ENCODE assay signal across 16 cellular contexts in genomic region chr1:41475859-41476567, GRCh38. TPM values are rescaled to one million over a fixed set of nuclear protein-coding genes. Genes with fewer than 3 reads are reported as not detected.
A peak's percentile ranks its signal among the peaks of the same experiment; 100 is the strongest.
DNase-seq lines count a peak whose midpoint lies in the region; ATAC-seq and TF ChIP-seq lines count a peak whose summit lies in the region.
"Had no signal": no experiment of that assay in that cellular context is flagged by ENCODE, and none has a peak within 500 bp of the region (broad histone marks: within the 10 kb centered on the region; RNA-seq: fewer than 3 reads in every experiment).

No MANE protein-coding gene starts in this region.

- DNase-seq in MCF 10A (ENCODE audit: unreplicated experiment) (no peak), breast epithelium (ENCODE audit: low spot score in 2 of 2) (no peak), cerebellar cortex (ENCODE audit: low spot score) (peak; percentile 54), left lung (no peak), vagina (ENCODE audit: extremely low spot score in 2 of 2) (no peak), NOMO-1 treated with dmso at 0.1 percent for 144 hours (lab: John Stamatoyannopoulos, UW; ENCODE audit: unreplicated experiment) (no peak)
- no peak for DNase-seq in activated CD4-positive, alpha-beta T cell treated with anti-CD3 and anti-CD28 coated beads, Interleukin-2, amount 10 ng/mL, durations not matched to agents 7 days and 5 days
- DNase-seq: 8988T; activated CD8-positive, alpha-beta memory T cell treated with anti-CD3 and anti-CD28 coated beads, Interleukin-2, amount 50 U/mL, for 48 hours; NCI-H2171 treated with DMSO at 0.1 percent for 48 hours; stimulated activated naive CD8-positive, alpha-beta T cell treated with anti-CD3 and anti-CD28 coated beads, Interleukin-15, Interleukin-2, amounts not matched to agents 100 U/mL and 50 U/mL, for 24 hours had no signal

- H3K27me3 ChIP-seq in breast epithelium: no peaks in the 10 kb centered on the region
- H3K27me3 ChIP-seq in left lung: no peaks in the 10 kb centered on the region
- no peaks in the 10 kb centered on the region for H3K27me3 ChIP-seq in vagina
- H3K27me3 ChIP-seq: gastroesophageal sphincter had no signal

- intact Hi-C loops in MCF 10A (cut with micrococcal nuclease): no loop called here
- intact Hi-C loops in breast epithelium (cut with DNase I; ENCODE audit: low total_unique reads): no loop called here
- intact Hi-C loops in left lung (cut with DNase I): no loop called here
- intact Hi-C loops in vagina (cut with DNase I): no loop called here

- BruUV-seq in MCF 10A (replicated peaks; lab: Mats Ljungman, UMichigan): no TSS peak

- no peaks in the 10 kb centered on the region for H3K36me3 Mint-ChIP-seq in MCF 10A (ENCODE audit: insufficient read depth, unreplicated experiment)
- H3K36me3 Mint-ChIP-seq in activated CD4-positive, alpha-beta T cell treated with anti-CD3 and anti-CD28 coated beads, Interleukin-2, amount 10 ng/mL, durations not matched to agents 7 days and 5 days (ENCODE audit: low read depth): no peaks in the 10 kb centered on the region

- H3K27me3 Mint-ChIP-seq in MCF 10A (ENCODE audit: insufficient read depth, unreplicated experiment): no peaks in the 10 kb centered on the region
- no peaks in the 10 kb centered on the region for H3K27me3 Mint-ChIP-seq in activated CD4-positive, alpha-beta T cell treated with anti-CD3 and anti-CD28 coated beads, Interleukin-2, amount 10 ng/mL, durations not matched to agents 7 days and 5 days

- peak; percentile 25 for ATAC-seq in left lung
- ATAC-seq in HG03097 (IDR thresholded peaks at IDR 0.05; ENCODE audit: low FRiP score, unreplicated experiment): no peak
- ATAC-seq: stimulated activated naive CD8-positive, alpha-beta T cell treated with anti-CD3 and anti-CD28 coated beads, Interleukin-15, Interleukin-2, amounts not matched to agents 100 U/mL and 50 U/mL, for 24 hours had no signal

- peak overlapping the region; percentile 51 for H3K27ac Mint-ChIP-seq in MCF 10A (ENCODE audit: low read depth, unreplicated experiment)
- no peak overlapping the region for H3K27ac Mint-ChIP-seq in activated CD4-positive, alpha-beta T cell treated with anti-CD3 and anti-CD28 coated beads, Interleukin-2, amount 10 ng/mL, durations not matched to agents 7 days and 5 days

- H3K36me3 ChIP-seq in breast epithelium: no peaks in the 10 kb centered on the region
- no peaks in the 10 kb centered on the region for H3K36me3 ChIP-seq in left lung
- no peaks in the 10 kb centered on the region for H3K36me3 ChIP-seq in vagina
- H3K36me3 ChIP-seq: gastroesophageal sphincter had no signal

- POLR2A ChIA-PET in MCF 10A (lab: Yijun Ruan, JAX): interaction anchor here (0.6 to 2.9 kb wide), 10 partner anchors 8 to 690 kb away, joined by 3 to 12 read pairs (median 4); partner anchors contain the start of gene EDN2
- POLR2A ChIA-PET in activated CD4-positive, alpha-beta T cell treated with anti-CD3 and anti-CD28 coated beads, Interleukin-2, amount 10 ng/mL, durations not matched to agents 7 days and 5 days (lab: Charles Lee): no interaction called here

- H3K4me1 ChIP-seq in breast epithelium (peaks cover 0 to 38% of the 10 kb centered on the region in 2 donors), left lung (peaks cover 13 to 21% of the 10 kb centered on the region in 2 donors), vagina (peaks cover 70% of the 10 kb centered on the region)
- H3K4me1 ChIP-seq: parathyroid adenoma had no signal

- peaks cover 31% of the 10 kb centered on the region for H3K4me1 Mint-ChIP-seq in MCF 10A (ENCODE audit: insufficient read depth, unreplicated experiment)
- H3K4me1 Mint-ChIP-seq in activated CD4-positive, alpha-beta T cell treated with anti-CD3 and anti-CD28 coated beads, Interleukin-2, amount 10 ng/mL, durations not matched to agents 7 days and 5 days: no peaks in the 10 kb centered on the region

- H3K9me3 Mint-ChIP-seq in MCF 10A (ENCODE audit: unreplicated experiment): no peaks in the 10 kb centered on the region
- H3K9me3 Mint-ChIP-seq in activated CD4-positive, alpha-beta T cell treated with anti-CD3 and anti-CD28 coated beads, Interleukin-2, amount 10 ng/mL, durations not matched to agents 7 days and 5 days: no peaks in the 10 kb centered on the region

- H3K27ac ChIP-seq in breast epithelium (peak overlapping the region in 1 of 2 donors; percentile 78), left lung (no peak overlapping the region), vagina (peak overlapping the region; percentile 40)
- H3K27ac ChIP-seq: parathyroid adenoma had no signal

- CTCF ChIA-PET in MCF 10A (lab: Yijun Ruan, JAX): interaction anchor here (0.6 to 3.7 kb wide), 12 partner anchors 9 to 1214 kb away, joined by 3 to 16 read pairs (median 4); no protein-coding TSS in a partner anchor
- CTCF ChIA-PET in activated CD4-positive, alpha-beta T cell treated with anti-CD3 and anti-CD28 coated beads, Interleukin-2, amount 10 ng/mL, durations not matched to agents 7 days and 5 days (lab: Charles Lee): interaction anchor here (0.6 kb wide), 1 partner anchor 1486 kb away, joined by 3 read pairs; no protein-coding TSS in a partner anchor

- no peak for TF ChIP-seq POLR2A in breast epithelium (IDR thresholded peaks at IDR 0.05)
- TF ChIP-seq POLR2A in vagina (IDR thresholded peaks at IDR 0.05): no peak

- peak overlapping the region; percentile 21 for H3K4me3 Mint-ChIP-seq in MCF 10A (ENCODE audit: unreplicated experiment)
- no peak overlapping the region for H3K4me3 Mint-ChIP-seq in activated CD4-positive, alpha-beta T cell treated with anti-CD3 and anti-CD28 coated beads, Interleukin-2, amount 10 ng/mL, durations not matched to agents 7 days and 5 days

- H3K4me3 ChIP-seq in breast epithelium (no peak overlapping the region), left lung (no peak overlapping the region), vagina (no peak overlapping the region)
- H3K4me3 ChIP-seq: gastroesophageal sphincter had no signal

- H3K9me3 ChIP-seq in breast epithelium: no peaks in the 10 kb centered on the region
- no peaks in the 10 kb centered on the region for H3K9me3 ChIP-seq in left lung
- H3K9me3 ChIP-seq in vagina: no peaks in the 10 kb centered on the region
- H3K9me3 ChIP-seq: gastroesophageal sphincter had no signal

- TF ChIP-seq CTCF in MCF 10A (IDR thresholded peaks at IDR 0.05; ENCODE audit: unreplicated experiment) (no peak), breast epithelium (IDR thresholded peaks at IDR 0.05) (no peak), left lung (IDR thresholded peaks at IDR 0.05) (no peak), vagina (IDR thresholded peaks at IDR 0.05) (no peak)

RNA-seq across cellular contexts. Expression of gene EDN2, which starts 8.5 kb away (rescaled TPM):
- 0.58 and 0.66 TPM in 2 replicates for total RNA-seq in MCF 10A (2022)
- 1 to 10 TPM in 2 of 3 donors, not detected in 1; 2.3 to 3.8 TPM for total RNA-seq in breast epithelium
- total RNA-seq in left lung: 1 to 10 TPM in 1 of 2 donors, not detected in 1; 4.0 TPM
- total RNA-seq in vagina: 9.3 TPM
- total RNA-seq in activated CD4-positive, alpha-beta T cell treated with anti-CD3 and anti-CD28 coated beads, Interleukin-2, amount 10 ng/mL, durations not matched to agents 7 days and 5 days: not detected
- total RNA-seq: left lobe of liver, RPMI7951 had no signal
